ENCODE assay signal across 8 cellular contexts in genomic region chr1:72281637-72282270, GRCh38. TPM values are rescaled to one million over a fixed set of nuclear protein-coding genes. Genes with fewer than 3 reads are reported as not detected.
DNase-seq lines count a peak whose midpoint lies in the region; ATAC-seq and TF ChIP-seq lines count a peak whose summit lies in the region.

No MANE protein-coding gene starts in this region.

- H3K9me3 ChIP-seq in ascending aorta: no peaks in the 10 kb centered on the region
- H3K9me3 ChIP-seq in left lung: no peaks in the 10 kb centered on the region
- no peaks in the 10 kb centered on the region for H3K9me3 ChIP-seq in upper lobe of right lung

- no peaks in the 10 kb centered on the region for H3K27me3 ChIP-seq in ascending aorta
- H3K27me3 ChIP-seq in left lung: peaks cover 0 to 28% of the 10 kb centered on the region in 2 donors
- no peaks in the 10 kb centered on the region for H3K27me3 ChIP-seq in upper lobe of right lung

- TF ChIP-seq CTCF in HFF-Myc (IDR thresholded peaks at IDR 0.05; ENCODE audit: low read depth, low read length, missing control alignments) (no peak), ascending aorta (IDR thresholded peaks at IDR 0.05) (no peak), left lung (IDR thresholded peaks at IDR 0.05) (no peak), upper lobe of right lung (IDR thresholded peaks at IDR 0.05) (no peak)

- H3K27ac ChIP-seq in ascending aorta: peak overlapping the region; percentile 92 to 95
- H3K27ac ChIP-seq in left lung: no peak overlapping the region
- H3K27ac ChIP-seq in upper lobe of right lung: peak overlapping the region; percentile 14

- ATAC-seq in left lung (no peak), upper lobe of right lung (no peak), HG02678 (IDR thresholded peaks at IDR 0.05; ENCODE audit: unreplicated experiment) (no peak)

- H3K4me3 ChIP-seq in HFF-Myc (replicated peaks; ENCODE audit: low read depth, low read length) (peak overlapping the region; percentile 50), ascending aorta (peak overlapping the region; percentile 78 to 95), left lung (peak overlapping the region; percentile 39 to 64), upper lobe of right lung (peak overlapping the region; percentile 70)

- DNase-seq in Ammon's horn (ENCODE audit: low spot score) (peak; percentile 35), HFF-Myc (ENCODE audit: extremely low read depth, low read depth) (no peak), ascending aorta (ENCODE audit: low spot score in 2 of 2) (no peak), left lung (no peak), upper lobe of right lung (no peak), NCI-H2029 (lab: John Stamatoyannopoulos, UW) (no peak), activated gamma-delta T cell treated with Interleukin-2 at 50 U/mL for 16 hours (no peak)

- H3K4me1 ChIP-seq in ascending aorta (peaks cover 0 to 5% of the 10 kb centered on the region in 2 donors), left lung (peaks cover 0 to 15% of the 10 kb centered on the region in 2 donors), upper lobe of right lung (peaks cover 4% of the 10 kb centered on the region)

- intact Hi-C loops in ascending aorta (cut with DNase I): loop anchor here (2.0 kb wide), 1 partner anchor 97 kb away; no protein-coding TSS in a partner anchor
- intact Hi-C loops in left lung (cut with DNase I): no loop called here
- intact Hi-C loops in upper lobe of right lung (cut with DNase I): no loop called here

- no peaks in the 10 kb centered on the region for H3K36me3 ChIP-seq in ascending aorta
- H3K36me3 ChIP-seq in left lung: no peaks in the 10 kb centered on the region
- no peaks in the 10 kb centered on the region for H3K36me3 ChIP-seq in upper lobe of right lung

RNA-seq across cellular contexts. Expression of gene NEGR1, which starts 0.6 kb away (rescaled TPM):
- 42.8 TPM for total RNA-seq in ascending aorta
- 1 to 10 TPM; 3.7 to 5.7 TPM for total RNA-seq in left lung
- total RNA-seq in upper lobe of right lung: 21.4 TPM

Comparison
In these comparisons a context has a peak if more than half of its experiments do, and no peak if none do; other contexts are left out.
1. H3K27ac ChIP-seq: peak in ascending aorta (2 of 2) and upper lobe of right lung (single experiment); none in left lung (0 of 2).
2. Peak in every context shown above with its lines, with median percentiles within 50 percentile points of each other: H3K4me3 ChIP-seq.